ENCODE assay signal across 20 cellular contexts in the genomic region with DNA sequence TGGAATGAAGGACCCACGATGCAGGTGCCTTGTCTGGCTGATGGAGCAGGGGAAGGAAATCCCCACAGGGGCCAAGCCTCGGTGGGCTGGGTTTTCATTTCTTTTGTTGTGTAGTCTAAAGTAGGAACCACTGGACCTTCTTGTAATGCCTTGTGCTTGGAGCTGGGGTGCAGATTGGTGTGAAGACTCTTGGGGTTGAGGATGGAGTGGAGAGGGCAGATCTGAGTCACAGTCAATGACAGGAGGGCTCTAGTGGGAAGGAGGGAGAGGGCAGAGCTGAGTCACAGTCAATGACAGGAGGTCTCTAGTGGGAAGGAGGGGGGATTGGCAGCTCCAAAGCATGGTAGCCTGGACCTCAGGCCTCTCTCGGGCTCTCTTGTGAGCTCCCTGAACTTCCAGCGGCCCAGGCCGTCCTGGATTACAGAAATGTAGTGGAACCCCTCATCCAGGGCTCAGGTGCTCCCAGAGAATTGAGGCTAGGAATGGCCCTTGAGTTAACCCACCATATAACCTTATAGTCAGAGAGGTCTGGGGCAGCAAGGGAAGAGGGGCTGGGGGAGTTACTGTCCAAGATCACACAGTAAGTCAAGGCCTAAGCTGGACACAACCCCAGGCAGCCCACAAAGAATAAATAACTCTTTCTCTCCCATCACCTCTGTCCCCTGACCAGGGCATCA.
DNase-seq lines count a peak whose midpoint lies in the region; ATAC-seq and TF ChIP-seq lines count a peak whose summit lies in the region.
"Had no signal": no experiment of that assay in that cellular context is flagged by ENCODE, and none has a peak within 500 bp of the region (broad histone marks: within the 10 kb centered on the region; RNA-seq: fewer than 3 reads in every experiment).

No MANE protein-coding gene starts in this region.

- no peak overlapping the region for H3K4me3 Mint-ChIP-seq in osteocyte (ENCODE audit: unreplicated experiment)
- H3K4me3 Mint-ChIP-seq: activated naive CD8-positive, alpha-beta T cell had no signal

- no peak overlapping the region for H3K27ac Mint-ChIP-seq in osteocyte (ENCODE audit: unreplicated experiment)
- H3K27ac Mint-ChIP-seq: activated naive CD8-positive, alpha-beta T cell had no signal

- DNase-seq in AG08395 (ENCODE audit: low spot score) (peak; percentile 19), EL (peak; percentile 15), osteocyte (ENCODE audit: extremely low spot score, unreplicated experiment) (peak; percentile 75), NCI-H524 (lab: John Stamatoyannopoulos, UW) (no peak)
- peak; percentile 26 for DNase-seq in activated CD8-positive, alpha-beta memory T cell treated with anti-CD3 and anti-CD28 coated beads, Interleukin-2, amount 50 U/mL, for 48 hours
- DNase-seq: dermis blood vessel endothelial cell; KBM-7; mucosa of descending colon; MV-4-11; NCI-H2029 treated with DMSO at 0.1 percent for 48 hours; NCI-H524 treated with DMSO at 0.1 percent for 48 hours; PC-9; stimulated activated CD4-positive, alpha-beta T cell treated with anti-CD3 and anti-CD28 coated beads, Interleukin-2, amount 100 ng/mL, for 24 hours had no signal

- H3K9me3 Mint-ChIP-seq in osteocyte (ENCODE audit: unreplicated experiment), result no peaks in the 10 kb centered on the region

- no peak for TF ChIP-seq CTCF in osteocyte (IDR thresholded peaks at IDR 0.05)

- H3K4me1 Mint-ChIP-seq in osteocyte (ENCODE audit: unreplicated experiment), result no peaks in the 10 kb centered on the region

- no peaks in the 10 kb centered on the region for H3K36me3 Mint-ChIP-seq in osteocyte (ENCODE audit: unreplicated experiment)
- H3K36me3 Mint-ChIP-seq: activated naive CD8-positive, alpha-beta T cell had no signal

- H3K27me3 Mint-ChIP-seq in osteocyte (ENCODE audit: unreplicated experiment), result no peaks in the 10 kb centered on the region

- no peak for ATAC-seq in GM18868 (IDR thresholded peaks at IDR 0.05; ENCODE audit: unreplicated experiment)
- ATAC-seq in HG02885 (IDR thresholded peaks at IDR 0.05; ENCODE audit: poor library complexity, unreplicated experiment), result no peak
- no peak for ATAC-seq in GM18907 (IDR thresholded peaks at IDR 0.05; ENCODE audit: unreplicated experiment)
- ATAC-seq: activated CD4-positive, CD25-positive, alpha-beta regulatory T cell treated with anti-CD3 and anti-CD28 coated beads, Interleukin-2, amount 50 U/mL, for 24 hours; left lung; mucosa of descending colon; sciatic nerve had no signal

Comparison
In these comparisons a context has a peak if more than half of its experiments do, and no peak if none do; other contexts are left out.
1. DNase-seq: peak in AG08395 (single experiment), EL (single experiment), activated CD8-positive, alpha-beta memory T cell treated with anti-CD3 and anti-CD28 coated beads, Interleukin-2, amount 50 U/mL, for 48 hours (single experiment) and osteocyte (single experiment); none in NCI-H524 (0 of 2).